Comparison of ENCODE assay signal across 18 cellular contexts in the genomic region with DNA sequence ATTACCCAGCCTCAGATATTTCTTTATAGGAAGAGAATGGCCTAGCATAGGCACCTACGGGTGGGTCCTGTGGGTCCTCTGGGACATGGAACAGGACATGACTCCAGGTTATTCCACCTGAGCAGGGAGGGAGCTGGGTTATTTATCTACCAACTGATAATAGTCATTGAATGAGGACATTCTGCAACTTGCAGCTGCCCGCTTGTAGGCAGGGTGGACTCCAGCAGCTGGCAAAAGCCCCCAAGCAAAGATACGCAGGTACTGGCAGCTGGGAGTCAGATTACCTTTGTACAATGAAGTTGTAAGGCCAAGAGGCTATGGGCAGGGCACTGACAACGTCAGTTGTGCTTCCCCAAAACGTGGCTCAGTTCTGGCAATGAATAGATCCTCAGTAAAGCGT. TPM values are rescaled to one million over a fixed set of nuclear protein-coding genes. Genes with fewer than 3 reads are reported as not detected.
"Had no signal": no experiment of that assay in that cellular context is flagged by ENCODE, and none has a peak within 500 bp of the region (broad histone marks: within the 10 kb centered on the region; RNA-seq: fewer than 3 reads in every experiment).

No MANE protein-coding gene starts in this region.

- H3K4me3 ChIP-seq: breast epithelium, dorsolateral prefrontal cortex, esophagus muscularis mucosa, left ventricle myocardium inferior, psoas muscle, right atrium auricular region, tibial artery had no signal

- H3K9me3 ChIP-seq: breast epithelium, esophagus muscularis mucosa, psoas muscle, tibial artery had no signal

- ATAC-seq: activated T-helper 17 cell treated with anti-CD3 and anti-CD28 coated beads, Interleukin-2, amount 50 U/mL, for 72 hours; natural killer cell treated with Interleukin-12 subunit alpha and Interleukin-12 subunit beta and Interleukin-15 and Interleukin-18, amount 100 ng/mL, for 72 hours; psoas muscle; WTC11 had no signal

- H3K4me1 ChIP-seq: breast epithelium, left ventricle myocardium inferior, psoas muscle, right atrium auricular region had no signal

- DNase-seq: activated T-cell treated with anti-CD3 and anti-CD28 coated beads, Interleukin-2, amount 50 U/mL, for 1 hour; dorsolateral prefrontal cortex; glutamatergic neuron; hippocampal formation; kidney glomerular epithelial cell; left ventricle myocardium inferior; psoas muscle; stimulated activated CD4-positive, alpha-beta T cell treated with anti-CD3 and anti-CD28 coated beads, Interleukin-1b, Interleukin-23, amount 100 ng/mL, for 48 hours; substantia nigra; T-helper 9 cell had no signal

- H3K27me3 ChIP-seq: breast epithelium, esophagus muscularis mucosa, right atrium auricular region, tibial artery had no signal

- H3K36me3 ChIP-seq: breast epithelium, esophagus muscularis mucosa, left ventricle myocardium inferior, right atrium auricular region, tibial artery had no signal

- H3K27ac ChIP-seq: breast epithelium, dorsolateral prefrontal cortex, esophagus muscularis mucosa, left ventricle myocardium inferior, psoas muscle, right atrium auricular region, tibial artery had no signal

RNA-seq across cellular contexts. Expression of a gene that starts 1.3 kb away (rescaled TPM):
- polyA plus RNA-seq: psoas muscle, urinary bladder had no signal
